1 cellular context compared by ENCODE assay signal in the genomic region with DNA sequence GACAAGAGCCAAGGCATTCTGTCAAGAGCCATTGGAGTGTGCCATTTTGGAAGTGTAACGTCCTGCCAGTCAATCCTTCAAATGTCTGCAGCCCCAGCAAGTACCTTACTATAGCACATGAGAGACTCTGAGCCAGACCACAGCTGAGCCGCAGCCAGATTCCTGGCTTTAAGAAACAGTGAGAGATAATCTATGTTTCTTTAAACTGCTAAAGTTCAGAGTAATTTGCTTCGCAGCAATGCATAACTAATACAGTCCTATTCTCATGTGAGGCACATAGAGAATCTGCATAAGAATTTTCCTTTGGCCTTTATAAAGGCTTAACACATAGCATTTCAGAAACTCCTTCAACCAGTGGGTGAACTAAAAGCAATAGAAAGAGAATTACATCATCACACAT.
TF ChIP-seq lines count a peak whose summit lies in the region.

No MANE protein-coding gene starts in this region.

TF ChIP-seq in GM23338, 12 proteins besides CTCF, POLR2A, EP300 and RAD21 (continued from another document):
- TF ChIP-seq, protein P1, sequence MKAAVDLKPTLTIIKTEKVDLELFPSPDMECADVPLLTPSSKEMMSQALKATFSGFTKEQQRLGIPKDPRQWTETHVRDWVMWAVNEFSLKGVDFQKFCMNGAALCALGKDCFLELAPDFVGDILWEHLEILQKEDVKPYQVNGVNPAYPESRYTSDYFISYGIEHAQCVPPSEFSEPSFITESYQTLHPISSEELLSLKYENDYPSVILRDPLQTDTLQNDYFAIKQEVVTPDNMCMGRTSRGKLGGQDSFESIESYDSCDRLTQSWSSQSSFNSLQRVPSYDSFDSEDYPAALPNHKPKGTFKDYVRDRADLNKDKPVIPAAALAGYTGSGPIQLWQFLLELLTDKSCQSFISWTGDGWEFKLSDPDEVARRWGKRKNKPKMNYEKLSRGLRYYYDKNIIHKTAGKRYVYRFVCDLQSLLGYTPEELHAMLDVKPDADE (IDR thresholded peaks at IDR 0.05): no peak
- no peak for TF ChIP-seq EZH2 (IDR thresholded peaks at IDR 0.05; ENCODE audit: low read depth, unreplicated experiment)
- TF ChIP-seq ZNF114 (CRISPR knock-in tag; IDR thresholded peaks at IDR 0.05): no peak
- TF ChIP-seq STAT1 (IDR thresholded peaks at IDR 0.05; ENCODE audit: unreplicated experiment): no peak
- TF ChIP-seq POLR2AphosphoS5 (IDR thresholded peaks at IDR 0.05; ENCODE audit: low read depth): no peak
- no peak for TF ChIP-seq NANOG (IDR thresholded peaks at IDR 0.05; ENCODE audit: borderline replicate concordance)
- no peak for TF ChIP-seq REST (IDR thresholded peaks at IDR 0.05; ENCODE audit: unreplicated experiment)
- no peak for TF ChIP-seq EZH2phosphoT487 (IDR thresholded peaks at IDR 0.05; ENCODE audit: unreplicated experiment)
- no peak for TF ChIP-seq CREB1 (CRISPR knock-in tag; IDR thresholded peaks at IDR 0.05; ENCODE audit: low read depth)
TF ChIP-seq in GM23338: peak in this region for 0.
